8 cellular contexts compared by ENCODE assay signal in the genomic region with DNA sequence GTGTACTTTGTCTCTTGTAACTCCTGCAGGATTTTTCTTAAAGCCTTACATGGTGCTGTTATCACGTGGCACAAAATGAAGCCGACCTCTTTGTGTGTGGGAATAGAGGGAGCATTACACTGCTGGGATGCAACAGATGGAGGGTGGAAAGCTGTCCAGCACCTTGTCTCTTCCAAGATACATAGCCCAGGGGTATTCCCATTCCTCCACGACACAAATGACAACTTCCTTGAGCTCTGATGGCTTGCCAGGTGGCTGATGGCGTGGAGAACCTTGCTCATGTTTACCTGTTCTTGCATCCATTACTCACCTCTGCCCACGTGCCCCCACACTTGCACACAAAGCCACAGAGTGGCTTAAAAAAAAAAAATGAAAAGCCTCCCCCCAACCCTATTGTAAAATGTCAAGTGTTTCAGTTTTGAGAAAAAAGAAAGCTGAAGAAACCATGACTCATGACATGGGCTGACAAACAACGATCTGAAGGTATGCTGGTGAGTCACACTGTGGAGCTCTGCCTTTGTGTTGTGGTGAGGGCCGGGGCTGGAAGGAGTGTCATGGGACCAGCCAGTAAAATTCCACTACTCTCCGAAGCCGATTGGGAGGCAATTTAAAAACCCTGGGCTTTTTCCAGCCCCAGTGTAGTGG. TPM values are rescaled to one million over a fixed set of nuclear protein-coding genes. Genes with fewer than 3 reads are reported as not detected.
A peak's percentile ranks its signal among the peaks of the same experiment; 100 is the strongest.
DNase-seq lines count a peak whose midpoint lies in the region; ATAC-seq, FAIRE-seq and TF ChIP-seq lines count a peak whose summit lies in the region.

No MANE protein-coding gene starts in this region.

- peak overlapping the region; percentile 30 to 47 for H3K4me3 ChIP-seq in cardiac fibroblast (replicated peaks in 1 of 2; ENCODE audit: low read depth in 2 of 2, low read length in 2 of 2)
- H3K4me3 ChIP-seq in kidney (ENCODE audit: low read length in 2 of 2), result peak overlapping the region in 1 of 2 donors; percentile 13

- H3K4me1 Mint-ChIP-seq in WTC11, result peaks cover 37% of the 10 kb centered on the region

- DNase-seq in GM13976 (ENCODE audit: low spot score) (peak; percentile 74), NCI-H1436 treated with DMSO at 0.1 percent for 48 hours (lab: John Stamatoyannopoulos, UW) (peak; percentile 19), WTC11 (ENCODE audit: low spot score) (peak; percentile 62), cardiac fibroblast (ENCODE audit: low read depth in 2 of 2) (peak; percentile 95 to 97), kidney (peak; percentile 91), SK-N-DZ (ENCODE audit: low spot score) (no peak)
- DNase-seq in stimulated activated CD4-positive, alpha-beta T cell treated with anti-CD3 and anti-CD28 coated beads, Interleukin-1b, Interleukin-23, amount 100 ng/mL, for 24 hours (ENCODE audit: low read depth in 4 of 4, low spot score in 1 of 4), result peak; percentile 52 to 84 (median 67)

- peak overlapping the region; percentile 99 for H3K27ac Mint-ChIP-seq in WTC11

- no peaks in the 10 kb centered on the region for H3K36me3 ChIP-seq in kidney (ENCODE audit: control insufficient read depth in 1 of 2, insufficient read depth in 2 of 2, low read length in 2 of 2)

- ATAC-seq in HG02840 (IDR thresholded peaks at IDR 0.05; ENCODE audit: low FRiP score, unreplicated experiment) (peak; percentile 48), WTC11 (peak; percentile 91)

- peaks cover 20% of the 10 kb centered on the region for H3K36me3 Mint-ChIP-seq in WTC11

- in situ Hi-C loops in GM13976 (cut with MboI; ENCODE audit: low sequenced_read_pairs, unreplicated experiment), result no loop called here

- H3K27me3 Mint-ChIP-seq in WTC11 (ENCODE audit: low read depth), result no peaks in the 10 kb centered on the region

- H3K4me1 ChIP-seq in kidney (ENCODE audit: control insufficient read depth in 1 of 2, insufficient read depth in 1 of 2, low read depth in 1 of 2, low read length in 2 of 2), result peaks cover 7 to 10% of the 10 kb centered on the region in 2 donors

- peaks cover 12% of the 10 kb centered on the region for H3K9me3 Mint-ChIP-seq in WTC11

- TF ChIP-seq CTCF in GM13976 (IDR thresholded peaks at IDR 0.05; ENCODE audit: borderline replicate concordance, control extremely low read depth, extremely low read depth, insufficient read depth, missing control alignments), result no peak
- TF ChIP-seq CTCF in WTC11 (IDR thresholded peaks at IDR 0.05), result no peak
- no peak for TF ChIP-seq CTCF in cardiac fibroblast (IDR thresholded peaks at IDR 0.05; ENCODE audit: low read depth, low read length)
- TF ChIP-seq CTCF in kidney (IDR thresholded peaks at IDR 0.05; ENCODE audit: borderline replicate concordance, extremely low read depth, insufficient read depth), result no peak

- POLR2A ChIA-PET in WTC11 (lab: Charles Lee), result interaction anchor here (1.2 kb wide), 1 partner anchor 126 kb away, joined by 6 read pairs; a partner anchor contains a TSS

- CTCF ChIA-PET in WTC11 (lab: Charles Lee), result interaction anchor here (0.9 to 1.9 kb wide), 5 partner anchors 24 to 400 kb away, joined by 4 to 12 read pairs (median 7); a partner anchor contains a TSS

- peak overlapping the region; percentile 55 for H3K4me3 Mint-ChIP-seq in WTC11

- peak; percentile 15 for FAIRE-seq in kidney (lab: Jason Lieb, UNC)

- intact Hi-C loops in kidney (cut with DNase I), result no loop called here

- H3K27ac ChIP-seq in kidney (ENCODE audit: low read depth in 2 of 2, low read length in 2 of 2), result peak overlapping the region; percentile 89 to 94

- H3K9ac ChIP-seq in kidney (ENCODE audit: low read length in 2 of 2), result peak overlapping the region in 1 of 2 donors; percentile 76

- no peaks in the 10 kb centered on the region for H3K9me3 ChIP-seq in kidney (ENCODE audit: control insufficient read depth in 1 of 2, low read length in 2 of 2)

TF ChIP-seq in WTC11, 78 proteins besides CTCF, POLR2A, EP300 and RAD21:
- TF ChIP-seq NR1H2 (CRISPR knock-in tag; IDR thresholded peaks at IDR 0.05) (no peak), ZNF416 (CRISPR knock-in tag; IDR thresholded peaks at IDR 0.05) (no peak), GABPB1 (CRISPR knock-in tag; IDR thresholded peaks at IDR 0.05) (0 out of 2 replicates have a peak, but pooled peaks have one; percentile 36)
TF ChIP-seq in WTC11: peak in this region for 1.

RNA-seq across cellular contexts. Expression of a gene that starts 32.0 kb away (rescaled TPM):
- total RNA-seq in WTC11 (2021) (264 to 296 TPM (median 293 TPM) in 3 replicates), kidney (165 TPM)
- 693 TPM for polyA plus RNA-seq in kidney (ENCODE audit: insufficient read depth, low read depth, low replicate concordance)
- 223 and 273 TPM in 2 replicates for polyA plus RNA-seq in SK-N-DZ (2014; cell fraction: cytosol; rRNA removed)
- 118 and 259 TPM in 2 replicates for polyA plus RNA-seq in SK-N-DZ (2014; cell fraction: nucleus; rRNA removed)
